Comparison of ENCODE assay signal across 22 cellular contexts in genomic region chr9:132808645-132809044, GRCh38.
A peak's percentile ranks its signal among the peaks of the same experiment; 100 is the strongest.
DNase-seq lines count a peak whose midpoint lies in the region; ATAC-seq, FAIRE-seq and TF ChIP-seq lines count a peak whose summit lies in the region.
"Had no signal": no experiment of that assay in that cellular context is flagged by ENCODE, and none has a peak within 500 bp of the region (broad histone marks: within the 10 kb centered on the region; RNA-seq: fewer than 3 reads in every experiment).

No MANE protein-coding gene starts in this region.

- H3K4me1 ChIP-seq in astrocyte (ENCODE audit: insufficient read depth, low read length) (no peaks in the 10 kb centered on the region), upper lobe of right lung (no peaks in the 10 kb centered on the region)
- H3K4me1 ChIP-seq: BE2C had no signal

- H3K79me2 ChIP-seq in astrocyte (ENCODE audit: insufficient read depth, low read length): no peaks in the 10 kb centered on the region

- no peak overlapping the region for H3K9ac ChIP-seq in astrocyte (ENCODE audit: low read length)

- DNase-seq in astrocyte (ENCODE audit: low read depth) (no peak), mesenteric fat pad (ENCODE audit: low spot score) (peak; percentile 71), upper lobe of right lung (no peak), activated gamma-delta T cell treated with Interleukin-2 at 50 U/mL for 16 hours (no peak), pons (ENCODE audit: low spot score) (no peak)
- DNase-seq: ACHN; BE2C; C1 segment of cervical spinal cord; CD4-positive, CD25-positive, alpha-beta regulatory T cell; CD8-positive, alpha-beta memory T cell; COR-L47; H7; HFFc6; IMR-90 had no signal

- H3K4me3 Mint-ChIP-seq in astrocyte (ENCODE audit: unreplicated experiment): no peak overlapping the region
- H3K4me3 Mint-ChIP-seq: CD4-positive, CD25-positive, alpha-beta regulatory T cell; CD8-positive, alpha-beta memory T cell; GM23338; HFFc6 had no signal

- H3K36me3 Mint-ChIP-seq in astrocyte (ENCODE audit: low read depth, unreplicated experiment): peaks cover 3% of the 10 kb centered on the region
- H3K36me3 Mint-ChIP-seq: CD4-positive, CD25-positive, alpha-beta regulatory T cell; CD8-positive, alpha-beta memory T cell had no signal

- H3K27me3 Mint-ChIP-seq in astrocyte (ENCODE audit: low read depth, unreplicated experiment): peaks cover 32% of the 10 kb centered on the region

- no peaks in the 10 kb centered on the region for H3K9me3 Mint-ChIP-seq in astrocyte (ENCODE audit: unreplicated experiment)
- H3K9me3 Mint-ChIP-seq: CD4-positive, CD25-positive, alpha-beta regulatory T cell; CD8-positive, alpha-beta memory T cell; GM23338; HFFc6 had no signal

- H3K4me3 ChIP-seq in astrocyte (ENCODE audit: insufficient read depth, low read depth, low read length): no peak overlapping the region
- H3K4me3 ChIP-seq in upper lobe of right lung: no peak overlapping the region
- H3K4me3 ChIP-seq: GM23338 had no signal

- H3K27ac Mint-ChIP-seq in astrocyte (ENCODE audit: unreplicated experiment): peak overlapping the region; percentile 48
- H3K27ac Mint-ChIP-seq: GM23338, HFFc6 had no signal

- H3K27me3 ChIP-seq in astrocyte (ENCODE audit: insufficient read depth, low read length): peaks cover 44% of the 10 kb centered on the region
- H3K27me3 ChIP-seq in upper lobe of right lung: peaks cover 11% of the 10 kb centered on the region
- H3K27me3 ChIP-seq: BE2C had no signal

- H3K36me3 ChIP-seq in KOPT-K1 (ENCODE audit: insufficient read depth, low read length): no peaks in the 10 kb centered on the region
- no peaks in the 10 kb centered on the region for H3K36me3 ChIP-seq in astrocyte (ENCODE audit: insufficient read depth, low read length)
- no peaks in the 10 kb centered on the region for H3K36me3 ChIP-seq in upper lobe of right lung
- H3K36me3 ChIP-seq: BE2C had no signal

- H3K27ac ChIP-seq in KOPT-K1 (ENCODE audit: low read depth, low read length, poor library complexity, severe bottlenecking): peak overlapping the region; percentile 52
- H3K27ac ChIP-seq in astrocyte (ENCODE audit: low read depth, low read length): no peak overlapping the region
- no peak overlapping the region for H3K27ac ChIP-seq in upper lobe of right lung

- intact Hi-C loops in upper lobe of right lung (cut with DNase I): loop anchor here (10.0 kb wide), 1 partner anchor 304 kb away; no protein-coding TSS in a partner anchor

- no peaks in the 10 kb centered on the region for H4K20me1 ChIP-seq in astrocyte (ENCODE audit: insufficient read depth, low read length)

- H2AFZ ChIP-seq in astrocyte (ENCODE audit: low read depth, low read length): no peak overlapping the region
- H2AFZ ChIP-seq: GM23338 had no signal

- H3K9me3 ChIP-seq in KOPT-K1 (ENCODE audit: insufficient read depth, low read length, poor library complexity, severe bottlenecking): no peaks in the 10 kb centered on the region
- H3K9me3 ChIP-seq in astrocyte (ENCODE audit: insufficient read depth, low read depth, low read length): no peaks in the 10 kb centered on the region
- H3K9me3 ChIP-seq in upper lobe of right lung: no peaks in the 10 kb centered on the region
- H3K9me3 ChIP-seq: BE2C had no signal

- H3K4me2 ChIP-seq in astrocyte (ENCODE audit: low read length): no peak overlapping the region
- H3K4me2 ChIP-seq: GM23338 had no signal

- peaks cover 6% of the 10 kb centered on the region for H3K4me1 Mint-ChIP-seq in astrocyte (ENCODE audit: low read depth, unreplicated experiment)
- H3K4me1 Mint-ChIP-seq: CD4-positive, CD25-positive, alpha-beta regulatory T cell had no signal

- no peak for FAIRE-seq in astrocyte (lab: Jason Lieb, UNC)
- FAIRE-seq: A204.1, G401.6, GM12891, GM18507, HTR-8/SVneo had no signal

- ATAC-seq in upper lobe of right lung: peak; percentile 11
- ATAC-seq: GM23338, HCT116 had no signal

- TF ChIP-seq CTCF in astrocyte (IDR thresholded peaks at IDR 0.05; ENCODE audit: insufficient read depth, low read depth, low read length): no peak
- no peak for TF ChIP-seq CTCF in upper lobe of right lung (IDR thresholded peaks at IDR 0.05)
